ENCODE assay signal across 1 cellular context in the genomic region with DNA sequence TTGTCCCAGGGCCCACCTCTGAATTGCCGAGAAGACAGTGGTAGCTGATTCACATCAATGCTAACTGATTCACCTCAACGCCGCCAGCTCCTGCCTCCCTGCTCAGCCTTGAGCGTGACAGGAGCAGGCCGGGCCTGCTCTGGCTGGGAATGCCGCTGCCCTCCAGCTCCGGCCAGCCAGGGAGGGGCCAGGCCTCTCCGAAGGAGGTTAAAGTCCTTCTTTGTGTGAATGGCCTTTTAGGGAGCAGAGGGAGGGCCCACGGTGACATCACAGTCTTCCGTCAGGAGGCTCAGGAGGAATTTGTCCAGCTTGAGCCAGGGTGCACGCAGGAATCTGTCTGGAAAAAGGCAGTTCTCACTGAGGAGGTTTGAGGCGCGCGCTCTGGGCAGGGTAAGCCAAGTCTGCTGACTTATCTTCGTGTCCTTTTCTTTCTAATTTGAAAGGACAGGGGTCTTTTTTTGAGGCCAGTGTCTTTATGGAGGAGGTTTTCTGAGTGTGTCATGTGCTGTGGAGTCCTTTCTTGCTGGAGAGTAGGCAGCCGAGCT.
TF ChIP-seq lines count a peak whose summit lies in the region.

No MANE protein-coding gene starts in this region.

TF ChIP-seq in HepG2, 621 proteins besides CTCF, POLR2A, EP300 and RAD21 (continued from another document and continues in another):
- TF ChIP-seq, protein P1, sequence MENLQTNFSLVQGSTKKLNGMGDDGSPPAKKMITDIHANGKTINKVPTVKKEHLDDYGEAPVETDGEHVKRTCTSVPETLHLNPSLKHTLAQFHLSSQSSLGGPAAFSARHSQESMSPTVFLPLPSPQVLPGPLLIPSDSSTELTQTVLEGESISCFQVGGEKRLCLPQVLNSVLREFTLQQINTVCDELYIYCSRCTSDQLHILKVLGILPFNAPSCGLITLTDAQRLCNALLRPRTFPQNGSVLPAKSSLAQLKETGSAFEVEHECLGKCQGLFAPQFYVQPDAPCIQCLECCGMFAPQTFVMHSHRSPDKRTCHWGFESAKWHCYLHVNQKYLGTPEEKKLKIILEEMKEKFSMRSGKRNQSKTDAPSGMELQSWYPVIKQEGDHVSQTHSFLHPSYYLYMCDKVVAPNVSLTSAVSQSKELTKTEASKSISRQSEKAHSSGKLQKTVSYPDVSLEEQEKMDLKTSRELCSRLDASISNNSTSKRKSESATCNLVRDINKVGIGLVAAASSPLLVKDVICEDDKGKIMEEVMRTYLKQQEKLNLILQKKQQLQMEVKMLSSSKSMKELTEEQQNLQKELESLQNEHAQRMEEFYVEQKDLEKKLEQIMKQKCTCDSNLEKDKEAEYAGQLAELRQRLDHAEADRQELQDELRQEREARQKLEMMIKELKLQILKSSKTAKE (CRISPR knock-in tag; IDR thresholded peaks at IDR 0.05; ENCODE audit: borderline replicate concordance), result no peak
- peak; percentile 71; the same call in 1 of the 2 replicates for TF ChIP-seq ZNF205 (CRISPR knock-in tag; IDR thresholded peaks at IDR 0.05)
- TF ChIP-seq, protein P2, sequence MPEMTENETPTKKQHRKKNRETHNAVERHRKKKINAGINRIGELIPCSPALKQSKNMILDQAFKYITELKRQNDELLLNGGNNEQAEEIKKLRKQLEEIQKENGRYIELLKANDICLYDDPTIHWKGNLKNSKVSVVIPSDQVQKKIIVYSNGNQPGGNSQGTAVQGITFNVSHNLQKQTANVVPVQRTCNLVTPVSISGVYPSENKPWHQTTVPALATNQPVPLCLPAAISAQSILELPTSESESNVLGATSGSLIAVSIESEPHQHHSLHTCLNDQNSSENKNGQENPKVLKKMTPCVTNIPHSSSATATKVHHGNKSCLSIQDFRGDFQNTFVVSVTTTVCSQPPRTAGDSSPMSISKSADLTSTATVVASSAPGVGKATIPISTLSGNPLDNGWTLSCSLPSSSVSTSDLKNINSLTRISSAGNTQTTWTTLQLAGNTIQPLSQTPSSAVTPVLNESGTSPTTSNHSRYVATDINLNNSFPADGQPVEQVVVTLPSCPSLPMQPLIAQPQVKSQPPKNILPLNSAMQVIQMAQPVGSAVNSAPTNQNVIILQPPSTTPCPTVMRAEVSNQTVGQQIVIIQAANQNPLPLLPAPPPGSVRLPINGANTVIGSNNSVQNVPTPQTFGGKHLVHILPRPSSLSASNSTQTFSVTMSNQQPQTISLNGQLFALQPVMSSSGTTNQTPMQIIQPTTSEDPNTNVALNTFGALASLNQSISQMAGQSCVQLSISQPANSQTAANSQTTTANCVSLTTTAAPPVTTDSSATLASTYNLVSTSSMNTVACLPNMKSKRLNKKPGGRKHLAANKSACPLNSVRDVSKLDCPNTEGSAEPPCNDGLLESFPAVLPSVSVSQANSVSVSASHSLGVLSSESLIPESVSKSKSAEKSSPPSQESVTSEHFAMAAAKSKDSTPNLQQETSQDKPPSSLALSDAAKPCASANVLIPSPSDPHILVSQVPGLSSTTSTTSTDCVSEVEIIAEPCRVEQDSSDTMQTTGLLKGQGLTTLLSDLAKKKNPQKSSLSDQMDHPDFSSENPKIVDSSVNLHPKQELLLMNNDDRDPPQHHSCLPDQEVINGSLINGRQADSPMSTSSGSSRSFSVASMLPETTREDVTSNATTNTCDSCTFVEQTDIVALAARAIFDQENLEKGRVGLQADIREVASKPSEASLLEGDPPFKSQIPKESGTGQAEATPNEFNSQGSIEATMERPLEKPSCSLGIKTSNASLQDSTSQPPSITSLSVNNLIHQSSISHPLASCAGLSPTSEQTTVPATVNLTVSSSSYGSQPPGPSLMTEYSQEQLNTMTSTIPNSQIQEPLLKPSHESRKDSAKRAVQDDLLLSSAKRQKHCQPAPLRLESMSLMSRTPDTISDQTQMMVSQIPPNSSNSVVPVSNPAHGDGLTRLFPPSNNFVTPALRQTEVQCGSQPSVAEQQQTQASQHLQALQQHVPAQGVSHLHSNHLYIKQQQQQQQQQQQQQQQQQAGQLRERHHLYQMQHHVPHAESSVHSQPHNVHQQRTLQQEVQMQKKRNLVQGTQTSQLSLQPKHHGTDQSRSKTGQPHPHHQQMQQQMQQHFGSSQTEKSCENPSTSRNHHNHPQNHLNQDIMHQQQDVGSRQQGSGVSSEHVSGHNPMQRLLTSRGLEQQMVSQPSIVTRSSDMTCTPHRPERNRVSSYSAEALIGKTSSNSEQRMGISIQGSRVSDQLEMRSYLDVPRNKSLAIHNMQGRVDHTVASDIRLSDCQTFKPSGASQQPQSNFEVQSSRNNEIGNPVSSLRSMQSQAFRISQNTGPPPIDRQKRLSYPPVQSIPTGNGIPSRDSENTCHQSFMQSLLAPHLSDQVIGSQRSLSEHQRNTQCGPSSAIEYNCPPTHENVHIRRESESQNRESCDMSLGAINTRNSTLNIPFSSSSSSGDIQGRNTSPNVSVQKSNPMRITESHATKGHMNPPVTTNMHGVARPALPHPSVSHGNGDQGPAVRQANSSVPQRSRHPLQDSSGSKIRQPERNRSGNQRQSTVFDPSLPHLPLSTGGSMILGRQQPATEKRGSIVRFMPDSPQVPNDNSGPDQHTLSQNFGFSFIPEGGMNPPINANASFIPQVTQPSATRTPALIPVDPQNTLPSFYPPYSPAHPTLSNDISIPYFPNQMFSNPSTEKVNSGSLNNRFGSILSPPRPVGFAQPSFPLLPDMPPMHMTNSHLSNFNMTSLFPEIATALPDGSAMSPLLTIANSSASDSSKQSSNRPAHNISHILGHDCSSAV (CRISPR knock-in tag; IDR thresholded peaks at IDR 0.05; ENCODE audit: borderline replicate concordance), result no peak
- TF ChIP-seq ZFP36L2 (CRISPR knock-in tag; IDR thresholded peaks at IDR 0.05), result no peak
- no peak; the same call in 1 of the 2 replicates for TF ChIP-seq MED13 (CRISPR knock-in tag; IDR thresholded peaks at IDR 0.05)
- TF ChIP-seq ZNF619 (CRISPR knock-in tag; IDR thresholded peaks at IDR 0.05), result no peak
- no peak for TF ChIP-seq GTF3A (CRISPR knock-in tag; conservative IDR thresholded peaks at IDR 0.05)
- TF ChIP-seq, protein P3, sequence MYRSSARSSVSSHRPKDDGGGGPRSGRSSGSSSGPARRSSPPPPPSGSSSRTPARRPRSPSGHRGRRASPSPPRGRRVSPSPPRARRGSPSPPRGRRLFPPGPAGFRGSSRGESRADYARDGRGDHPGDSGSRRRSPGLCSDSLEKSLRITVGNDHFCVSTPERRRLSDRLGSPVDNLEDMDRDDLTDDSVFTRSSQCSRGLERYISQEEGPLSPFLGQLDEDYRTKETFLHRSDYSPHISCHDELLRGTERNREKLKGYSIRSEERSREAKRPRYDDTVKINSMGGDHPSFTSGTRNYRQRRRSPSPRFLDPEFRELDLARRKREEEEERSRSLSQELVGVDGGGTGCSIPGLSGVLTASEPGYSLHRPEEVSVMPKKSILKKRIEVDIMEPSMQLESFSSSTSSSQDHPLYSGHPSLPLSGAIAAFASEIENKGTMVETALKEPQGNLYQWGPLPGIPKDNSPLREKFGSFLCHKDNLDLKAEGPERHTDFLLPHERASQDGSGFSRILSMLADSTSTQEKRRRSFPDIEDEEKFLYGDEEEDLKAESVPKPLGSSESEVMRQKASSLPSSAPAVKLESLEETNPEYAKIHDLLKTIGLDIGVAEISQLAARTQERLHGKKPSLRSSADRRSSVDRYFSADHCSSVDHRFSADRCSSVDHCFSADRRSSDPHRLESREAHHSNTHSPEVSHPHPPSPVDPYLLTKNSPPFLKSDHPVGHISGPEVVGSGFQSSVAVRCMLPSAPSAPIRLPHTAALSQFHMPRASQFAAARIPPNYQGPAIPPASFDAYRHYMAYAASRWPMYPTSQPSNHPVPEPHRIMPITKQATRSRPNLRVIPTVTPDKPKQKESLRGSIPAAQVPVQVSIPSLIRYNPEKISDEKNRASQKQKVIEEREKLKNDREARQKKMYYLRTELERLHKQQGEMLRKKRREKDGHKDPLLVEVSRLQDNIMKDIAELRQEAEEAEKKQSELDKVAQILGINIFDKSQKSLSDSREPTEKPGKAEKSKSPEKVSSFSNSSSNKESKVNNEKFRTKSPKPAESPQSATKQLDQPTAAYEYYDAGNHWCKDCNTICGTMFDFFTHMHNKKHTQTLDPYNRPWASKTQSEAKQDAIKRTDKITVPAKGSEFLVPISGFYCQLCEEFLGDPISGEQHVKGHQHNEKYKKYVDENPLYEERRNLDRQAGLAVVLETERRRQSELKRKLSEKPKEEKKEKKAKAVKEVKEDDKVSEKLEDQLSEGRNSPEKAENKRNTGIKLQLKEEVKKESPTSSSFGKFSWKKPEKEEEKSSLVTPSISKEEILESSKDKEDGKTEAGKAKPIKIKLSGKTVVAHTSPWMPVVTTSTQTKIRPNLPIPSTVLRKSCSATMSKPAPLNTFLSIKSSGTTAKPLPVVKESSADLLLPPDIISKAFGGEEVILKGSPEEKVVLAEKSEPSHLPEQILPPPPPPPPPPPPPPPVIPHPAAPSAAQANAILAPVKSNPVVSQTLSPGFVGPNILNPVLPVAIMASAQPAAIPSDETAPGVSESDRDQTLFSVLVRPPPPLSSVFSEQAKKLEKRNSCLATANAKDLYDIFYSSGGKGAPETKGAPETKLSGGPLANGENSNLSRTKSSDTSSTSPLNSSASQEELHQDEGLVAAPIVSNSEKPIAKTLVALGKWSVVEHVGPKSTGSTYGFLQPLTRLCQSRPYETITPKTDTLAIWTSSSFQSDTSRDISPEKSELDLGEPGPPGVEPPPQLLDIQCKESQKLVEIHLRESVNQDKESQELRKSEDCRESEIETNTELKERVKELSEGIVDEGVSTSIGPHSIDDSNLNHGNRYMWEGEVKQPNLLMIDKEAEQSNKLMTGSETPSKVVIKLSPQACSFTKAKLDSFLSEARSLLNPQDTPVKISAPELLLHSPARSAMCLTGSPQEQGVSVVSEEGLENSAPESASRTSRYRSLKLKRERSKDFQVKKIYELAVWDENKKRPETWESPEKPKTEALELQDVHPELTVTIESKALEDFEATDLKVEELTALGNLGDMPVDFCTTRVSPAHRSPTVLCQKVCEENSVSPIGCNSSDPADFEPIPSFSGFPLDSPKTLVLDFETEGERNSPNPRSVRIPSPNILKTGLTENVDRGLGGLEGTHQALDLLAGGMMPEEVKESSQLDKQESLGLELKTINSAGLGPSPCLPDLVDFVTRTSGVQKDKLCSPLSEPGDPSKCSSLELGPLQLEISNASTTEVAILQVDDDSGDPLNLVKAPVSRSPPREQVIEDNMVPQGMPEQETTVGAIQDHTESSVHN (CRISPR knock-in tag; IDR thresholded peaks at IDR 0.05), result no peak
- TF ChIP-seq, protein P4, sequence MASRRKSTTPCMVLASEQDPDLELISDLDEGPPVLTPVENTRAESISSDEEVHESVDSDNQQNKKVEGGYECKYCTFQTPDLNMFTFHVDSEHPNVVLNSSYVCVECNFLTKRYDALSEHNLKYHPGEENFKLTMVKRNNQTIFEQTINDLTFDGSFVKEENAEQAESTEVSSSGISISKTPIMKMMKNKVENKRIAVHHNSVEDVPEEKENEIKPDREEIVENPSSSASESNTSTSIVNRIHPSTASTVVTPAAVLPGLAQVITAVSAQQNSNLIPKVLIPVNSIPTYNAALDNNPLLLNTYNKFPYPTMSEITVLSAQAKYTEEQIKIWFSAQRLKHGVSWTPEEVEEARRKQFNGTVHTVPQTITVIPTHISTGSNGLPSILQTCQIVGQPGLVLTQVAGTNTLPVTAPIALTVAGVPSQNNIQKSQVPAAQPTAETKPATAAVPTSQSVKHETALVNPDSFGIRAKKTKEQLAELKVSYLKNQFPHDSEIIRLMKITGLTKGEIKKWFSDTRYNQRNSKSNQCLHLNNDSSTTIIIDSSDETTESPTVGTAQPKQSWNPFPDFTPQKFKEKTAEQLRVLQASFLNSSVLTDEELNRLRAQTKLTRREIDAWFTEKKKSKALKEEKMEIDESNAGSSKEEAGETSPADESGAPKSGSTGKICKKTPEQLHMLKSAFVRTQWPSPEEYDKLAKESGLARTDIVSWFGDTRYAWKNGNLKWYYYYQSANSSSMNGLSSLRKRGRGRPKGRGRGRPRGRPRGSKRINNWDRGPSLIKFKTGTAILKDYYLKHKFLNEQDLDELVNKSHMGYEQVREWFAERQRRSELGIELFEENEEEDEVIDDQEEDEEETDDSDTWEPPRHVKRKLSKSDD (CRISPR knock-in tag; IDR thresholded peaks at IDR 0.05; ENCODE audit: low read depth), result no peak
- TF ChIP-seq ZNF616 (CRISPR knock-in tag; IDR thresholded peaks at IDR 0.05; ENCODE audit: low read depth), result no peak
- TF ChIP-seq, protein P5, sequence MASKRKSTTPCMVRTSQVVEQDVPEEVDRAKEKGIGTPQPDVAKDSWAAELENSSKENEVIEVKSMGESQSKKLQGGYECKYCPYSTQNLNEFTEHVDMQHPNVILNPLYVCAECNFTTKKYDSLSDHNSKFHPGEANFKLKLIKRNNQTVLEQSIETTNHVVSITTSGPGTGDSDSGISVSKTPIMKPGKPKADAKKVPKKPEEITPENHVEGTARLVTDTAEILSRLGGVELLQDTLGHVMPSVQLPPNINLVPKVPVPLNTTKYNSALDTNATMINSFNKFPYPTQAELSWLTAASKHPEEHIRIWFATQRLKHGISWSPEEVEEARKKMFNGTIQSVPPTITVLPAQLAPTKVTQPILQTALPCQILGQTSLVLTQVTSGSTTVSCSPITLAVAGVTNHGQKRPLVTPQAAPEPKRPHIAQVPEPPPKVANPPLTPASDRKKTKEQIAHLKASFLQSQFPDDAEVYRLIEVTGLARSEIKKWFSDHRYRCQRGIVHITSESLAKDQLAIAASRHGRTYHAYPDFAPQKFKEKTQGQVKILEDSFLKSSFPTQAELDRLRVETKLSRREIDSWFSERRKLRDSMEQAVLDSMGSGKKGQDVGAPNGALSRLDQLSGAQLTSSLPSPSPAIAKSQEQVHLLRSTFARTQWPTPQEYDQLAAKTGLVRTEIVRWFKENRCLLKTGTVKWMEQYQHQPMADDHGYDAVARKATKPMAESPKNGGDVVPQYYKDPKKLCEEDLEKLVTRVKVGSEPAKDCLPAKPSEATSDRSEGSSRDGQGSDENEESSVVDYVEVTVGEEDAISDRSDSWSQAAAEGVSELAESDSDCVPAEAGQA (IDR thresholded peaks at IDR 0.05; ENCODE audit: low read depth), result no peak
- TF ChIP-seq, protein P5 (CRISPR knock-in tag; IDR thresholded peaks at IDR 0.05; ENCODE audit: borderline replicate concordance), result no peak
- TF ChIP-seq TBX3 (IDR thresholded peaks at IDR 0.05; ENCODE audit: borderline replicate concordance), result no peak
- TF ChIP-seq SMAD3 (CRISPR knock-in tag; IDR thresholded peaks at IDR 0.05), result no peak
- TF ChIP-seq, protein P6, sequence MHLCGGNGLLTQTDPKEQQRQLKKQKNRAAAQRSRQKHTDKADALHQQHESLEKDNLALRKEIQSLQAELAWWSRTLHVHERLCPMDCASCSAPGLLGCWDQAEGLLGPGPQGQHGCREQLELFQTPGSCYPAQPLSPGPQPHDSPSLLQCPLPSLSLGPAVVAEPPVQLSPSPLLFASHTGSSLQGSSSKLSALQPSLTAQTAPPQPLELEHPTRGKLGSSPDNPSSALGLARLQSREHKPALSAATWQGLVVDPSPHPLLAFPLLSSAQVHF (CRISPR knock-in tag; IDR thresholded peaks at IDR 0.05), result no peak
